ENCODE assay signal across 1 cellular context in genomic region chr17:62727916-62728672, GRCh38.
TF ChIP-seq lines count a peak whose summit lies in the region.

No MANE protein-coding gene starts in this region.

TF ChIP-seq in HEK293, 187 proteins besides CTCF, POLR2A, EP300 and RAD21 (continued from another document):
- TF ChIP-seq, protein P1, sequence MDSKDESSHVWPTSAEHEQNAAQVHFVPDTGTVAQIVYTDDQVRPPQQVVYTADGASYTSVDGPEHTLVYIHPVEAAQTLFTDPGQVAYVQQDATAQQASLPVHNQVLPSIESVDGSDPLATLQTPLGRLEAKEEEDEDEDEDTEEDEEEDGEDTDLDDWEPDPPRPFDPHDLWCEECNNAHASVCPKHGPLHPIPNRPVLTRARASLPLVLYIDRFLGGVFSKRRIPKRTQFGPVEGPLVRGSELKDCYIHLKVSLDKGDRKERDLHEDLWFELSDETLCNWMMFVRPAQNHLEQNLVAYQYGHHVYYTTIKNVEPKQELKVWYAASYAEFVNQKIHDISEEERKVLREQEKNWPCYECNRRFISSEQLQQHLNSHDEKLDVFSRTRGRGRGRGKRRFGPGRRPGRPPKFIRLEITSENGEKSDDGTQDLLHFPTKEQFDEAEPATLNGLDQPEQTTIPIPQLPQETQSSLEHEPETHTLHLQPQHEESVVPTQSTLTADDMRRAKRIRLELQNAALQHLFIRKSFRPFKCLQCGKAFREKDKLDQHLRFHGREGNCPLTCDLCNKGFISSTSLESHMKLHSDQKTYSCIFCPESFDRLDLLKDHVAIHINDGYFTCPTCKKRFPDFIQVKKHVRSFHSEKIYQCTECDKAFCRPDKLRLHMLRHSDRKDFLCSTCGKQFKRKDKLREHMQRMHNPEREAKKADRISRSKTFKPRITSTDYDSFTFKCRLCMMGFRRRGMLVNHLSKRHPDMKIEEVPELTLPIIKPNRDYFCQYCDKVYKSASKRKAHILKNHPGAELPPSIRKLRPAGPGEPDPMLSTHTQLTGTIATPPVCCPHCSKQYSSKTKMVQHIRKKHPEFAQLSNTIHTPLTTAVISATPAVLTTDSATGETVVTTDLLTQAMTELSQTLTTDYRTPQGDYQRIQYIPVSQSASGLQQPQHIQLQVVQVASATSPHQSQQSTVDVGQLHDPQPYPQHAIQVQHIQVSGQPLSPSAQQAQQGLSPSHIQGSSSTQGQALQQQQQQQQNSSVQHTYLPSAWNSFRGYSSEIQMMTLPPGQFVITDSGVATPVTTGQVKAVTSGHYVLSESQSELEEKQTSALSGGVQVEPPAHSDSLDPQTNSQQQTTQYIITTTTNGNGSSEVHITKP (tag by site-specific recombination; IDR thresholded peaks at IDR 0.05) = peak; percentile 43; the same call in 1 of the 2 replicates
- TF ChIP-seq, protein P2, sequence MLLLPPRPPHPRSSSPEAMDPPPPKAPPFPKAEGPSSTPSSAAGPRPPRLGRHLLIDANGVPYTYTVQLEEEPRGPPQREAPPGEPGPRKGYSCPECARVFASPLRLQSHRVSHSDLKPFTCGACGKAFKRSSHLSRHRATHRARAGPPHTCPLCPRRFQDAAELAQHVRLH (tag by site-specific recombination; IDR thresholded peaks at IDR 0.05) = 0 out of 2 replicates have a peak, but pooled peaks have one; percentile 37
- no peak for TF ChIP-seq BCL11A (tag by site-specific recombination; IDR thresholded peaks at IDR 0.05; ENCODE audit: low read depth)
